In genomic region chr17:78640700-78641099, GRCh38 we compare ENCODE assay signal across 23 cellular contexts.
"Had no signal": no experiment of that assay in that cellular context is flagged by ENCODE, and none has a peak within 500 bp of the region (broad histone marks: within the 10 kb centered on the region; RNA-seq: fewer than 3 reads in every experiment).

No MANE protein-coding gene starts in this region.

- H3K27me3 Mint-ChIP-seq: stimulated activated memory B cell treated with anti-CD40 and anti-IgM and Interleukin-4, amounts not matched to agents 10 μg/mL and 1 μg/mL and 100 μg/mL, for 72 hours had no signal

- H3K4me1 ChIP-seq: gastrocnemius medialis, sigmoid colon, uterus had no signal

- H3K4me3 ChIP-seq: gastrocnemius medialis, lower lobe of right lung, ovary, sigmoid colon, thoracic aorta, tibial nerve, upper lobe of left lung, uterus had no signal

- DNase-seq: effector CD8-positive, alpha-beta T cell; foreskin fibroblast; gastrocnemius medialis; head of caudate nucleus; left ventricle myocardium superior; lower lobe of right lung; naive thymus-derived CD8-positive, alpha-beta T cell; nephron progenitor cell; occipital lobe; ovary; stimulated activated CD4-positive, alpha-beta T cell treated with anti-CD3 and anti-CD28 coated beads, Interleukin-4, amount 100 ng/mL, for 4 hours; stimulated activated naive CD8-positive, alpha-beta T cell treated with anti-CD3 and anti-CD28 coated beads, Interleukin-15, Interleukin-2, amounts not matched to agents 100 U/mL and 50 U/mL, for 24 hours; substantia nigra; upper lobe of left lung; uterus had no signal

- ATAC-seq: esophagus mucosa; gastrocnemius medialis; left ventricle myocardium superior; lower lobe of right lung; naive thymus-derived CD8-positive, alpha-beta T cell; stimulated activated memory B cell treated with anti-CD40 and anti-IgM and Interleukin-4, amounts not matched to agents 10 μg/mL and 1 μg/mL and 100 μg/mL, for 72 hours; stimulated activated naive CD8-positive, alpha-beta T cell treated with anti-CD3 and anti-CD28 coated beads, Interleukin-15, Interleukin-2, amounts not matched to agents 100 U/mL and 50 U/mL, for 24 hours had no signal

- H3K4me1 Mint-ChIP-seq: endodermal cell had no signal

- H3K36me3 ChIP-seq: gastrocnemius medialis, lower lobe of right lung, ovary, sigmoid colon, thoracic aorta, tibial nerve, upper lobe of left lung, uterus had no signal

- H3K27ac Mint-ChIP-seq: endodermal cell; naive thymus-derived CD8-positive, alpha-beta T cell; nephron progenitor cell; stimulated activated memory B cell treated with anti-CD40 and anti-IgM and Interleukin-4, amounts not matched to agents 10 μg/mL and 1 μg/mL and 100 μg/mL, for 72 hours had no signal

- H3K4me3 Mint-ChIP-seq: dendritic cell treated with granulocyte-macrophage colony-stimulating factor and Interleukin-4, amounts not matched to agents 40 ng/mL and 50 ng/mL, for 4 days; endodermal cell; naive thymus-derived CD8-positive, alpha-beta T cell; nephron progenitor cell; stimulated activated memory B cell treated with anti-CD40 and anti-IgM and Interleukin-4, amounts not matched to agents 10 μg/mL and 1 μg/mL and 100 μg/mL, for 72 hours had no signal

- H3K9me3 Mint-ChIP-seq: dendritic cell treated with granulocyte-macrophage colony-stimulating factor and Interleukin-4, amounts not matched to agents 40 ng/mL and 50 ng/mL, for 4 days; naive thymus-derived CD8-positive, alpha-beta T cell; nephron progenitor cell; stimulated activated memory B cell treated with anti-CD40 and anti-IgM and Interleukin-4, amounts not matched to agents 10 μg/mL and 1 μg/mL and 100 μg/mL, for 72 hours had no signal

- H3K27me3 ChIP-seq: gastrocnemius medialis, ovary, sigmoid colon, upper lobe of left lung, uterus had no signal

- H3K27ac ChIP-seq: epithelial cell of prostate, gastrocnemius medialis, lower lobe of right lung, ovary, sigmoid colon, thoracic aorta, tibial nerve, uterus had no signal

- H3K9me3 ChIP-seq: gastrocnemius medialis, lower lobe of right lung, ovary, sigmoid colon, thoracic aorta, tibial nerve, upper lobe of left lung, uterus had no signal

- H3K36me3 Mint-ChIP-seq: naive thymus-derived CD8-positive, alpha-beta T cell; stimulated activated memory B cell treated with anti-CD40 and anti-IgM and Interleukin-4, amounts not matched to agents 10 μg/mL and 1 μg/mL and 100 μg/mL, for 72 hours had no signal
